Comparison of ENCODE assay signal across 9 cellular contexts in the genomic region with DNA sequence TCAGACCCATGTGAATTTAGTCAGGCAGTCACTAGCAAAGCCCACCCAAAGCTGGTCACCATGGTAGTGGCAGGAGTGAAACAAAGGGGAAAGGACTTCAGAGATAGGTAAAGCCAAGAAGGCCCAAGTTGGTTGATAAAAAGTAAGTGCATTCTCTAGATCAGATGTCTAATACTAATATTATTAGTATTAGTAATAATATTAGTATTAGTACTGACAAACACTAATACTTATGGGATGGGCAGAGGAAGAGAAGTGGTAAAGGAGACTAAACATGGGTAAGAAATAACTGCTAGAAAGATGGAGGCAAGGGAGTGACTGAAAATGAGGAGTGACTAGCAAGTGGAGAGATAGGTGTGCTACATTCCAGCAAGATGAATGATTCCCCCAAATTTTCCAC. TPM values are rescaled to one million over a fixed set of nuclear protein-coding genes. Genes with fewer than 3 reads are reported as not detected.
"Had no signal": no experiment of that assay in that cellular context is flagged by ENCODE, and none has a peak within 500 bp of the region (broad histone marks: within the 10 kb centered on the region; RNA-seq: fewer than 3 reads in every experiment).

No MANE protein-coding gene starts in this region.

- ATAC-seq: GM12878 had no signal

- FAIRE-seq: G401.6, GM12878, GM12891, GM12892, GM18507, GM19239 had no signal

- DNase-seq: GDM1, GF-D8 had no signal

- H3K4me3 ChIP-seq: GM12878 had no signal

RNA-seq across cellular contexts. Expression of gene PHYHIPL, which starts 46.6 kb away (rescaled TPM):
- total RNA-seq: G401 had no signal
